In genomic region chr9:70260606-70261005, GRCh38 we compare ENCODE assay signal across 7 cellular contexts. TPM values are rescaled to one million over a fixed set of nuclear protein-coding genes. Genes with fewer than 3 reads are reported as not detected.
DNase-seq lines count a peak whose midpoint lies in the region; ATAC-seq and TF ChIP-seq lines count a peak whose summit lies in the region.

No MANE protein-coding gene starts in this region.

- H3K27me3 ChIP-seq in breast epithelium = no peaks in the 10 kb centered on the region
- no peaks in the 10 kb centered on the region for H3K27me3 ChIP-seq in rectal smooth muscle tissue (ENCODE audit: control insufficient read depth, insufficient read depth, low read length)

- intact Hi-C loops in breast epithelium (cut with DNase I; ENCODE audit: low total_unique reads) (no loop called here), posterior cingulate gyrus (cut with DNase I) (no loop called here)

- H3K9me3 ChIP-seq in breast epithelium = no peaks in the 10 kb centered on the region

- H3K4me3 ChIP-seq in breast epithelium = peak overlapping the region in 2 of 3 donors; percentile 86
- peak overlapping the region; percentile 79 for H3K4me3 ChIP-seq in rectal smooth muscle tissue (ENCODE audit: low read length)

- peak overlapping the region in 1 of 2 donors; percentile 97 for H3K27ac ChIP-seq in breast epithelium
- H3K27ac ChIP-seq in rectal smooth muscle tissue (ENCODE audit: low read depth, low read length) = no peak overlapping the region

- DNase-seq in breast epithelium (ENCODE audit: low spot score in 2 of 2) (no peak), posterior cingulate gyrus (no peak), GF-D8 (lab: John Stamatoyannopoulos, UW) (no peak)

- H3K9ac ChIP-seq in rectal smooth muscle tissue (ENCODE audit: low read length) = no peak overlapping the region

- peak; percentile 49 for ATAC-seq in GM18868 (IDR thresholded peaks at IDR 0.05; ENCODE audit: unreplicated experiment)
- peak; percentile 20 for ATAC-seq in HG02852 (IDR thresholded peaks at IDR 0.05; ENCODE audit: unreplicated experiment)
- ATAC-seq in HG03025 (IDR thresholded peaks at IDR 0.05; ENCODE audit: low FRiP score, unreplicated experiment) = no peak

- TF ChIP-seq POLR2A in breast epithelium (IDR thresholded peaks at IDR 0.05) = no peak

- H3K4me1 ChIP-seq in breast epithelium = peaks cover 0 to 22% of the 10 kb centered on the region in 2 donors
- H3K4me1 ChIP-seq in rectal smooth muscle tissue (ENCODE audit: control insufficient read depth, insufficient read depth, low read length) = peaks cover 21% of the 10 kb centered on the region

- H3K36me3 ChIP-seq in breast epithelium = no peaks in the 10 kb centered on the region
- H3K36me3 ChIP-seq in rectal smooth muscle tissue (ENCODE audit: control insufficient read depth, insufficient read depth, low read length) = peaks cover 3% of the 10 kb centered on the region

- no peak for TF ChIP-seq CTCF in breast epithelium (IDR thresholded peaks at IDR 0.05)

RNA-seq across cellular contexts. Expression of gene SMC5, which starts 1.8 kb away (rescaled TPM):
- 10 to 100 TPM; 23.4 to 62.2 (median 43.9) TPM for total RNA-seq in breast epithelium
